Comparison of ENCODE assay signal across 21 cellular contexts in the genomic region with DNA sequence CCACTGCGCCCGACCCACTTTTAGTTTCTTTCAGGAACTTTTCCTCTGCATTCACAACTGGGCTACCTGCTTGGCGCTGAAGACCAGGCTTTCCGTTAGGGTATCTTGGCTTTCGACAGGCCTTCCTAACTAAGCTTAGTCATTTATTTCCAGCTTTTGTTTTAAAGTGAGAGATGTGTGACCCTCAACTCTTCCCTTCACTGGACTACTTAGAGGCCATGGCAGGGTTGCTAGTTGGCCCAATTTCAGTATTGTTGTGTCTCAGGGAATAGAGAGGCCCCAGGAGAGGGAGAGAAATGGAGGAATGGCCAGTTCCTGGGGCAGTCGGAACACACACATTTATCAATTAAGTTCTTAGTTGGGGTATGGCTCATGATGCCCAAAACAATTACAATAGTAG. TPM values are rescaled to one million over a fixed set of nuclear protein-coding genes. Genes with fewer than 3 reads are reported as not detected.
"Had no signal": no experiment of that assay in that cellular context is flagged by ENCODE, and none has a peak within 500 bp of the region (broad histone marks: within the 10 kb centered on the region; RNA-seq: fewer than 3 reads in every experiment).

No MANE protein-coding gene starts in this region.

- H3K4me1 ChIP-seq: parathyroid adenoma had no signal

- H3K36me3 ChIP-seq: lower lobe of right lung had no signal

- ATAC-seq: T-cell had no signal

- H3K27ac ChIP-seq: dorsolateral prefrontal cortex, lower lobe of right lung, parathyroid adenoma had no signal

- H3K4me3 ChIP-seq: dorsolateral prefrontal cortex, lower lobe of right lung, skin epidermis, tibial nerve had no signal

- H3K9me3 ChIP-seq: lower lobe of right lung had no signal

- H3K9ac ChIP-seq: parathyroid adenoma had no signal

- H3K27me3 ChIP-seq: brain microvascular endothelial cell, dorsolateral prefrontal cortex, tibial nerve had no signal

- H3K4me1 Mint-ChIP-seq: endodermal cell had no signal

- H3K27me3 Mint-ChIP-seq: activated CD4-positive, alpha-beta T cell treated with anti-CD3 and anti-CD28 coated beads, Interleukin-2, amount 10 ng/mL, durations not matched to agents 7 days and 5 days; activated naive CD8-positive, alpha-beta T cell treated with anti-CD3 and anti-CD28 coated beads, Interleukin-2, amount 10 ng/mL, durations not matched to agents 7 days and 5 days; T-cell had no signal

- DNase-seq: activated CD4-positive, alpha-beta T cell treated with anti-CD3 and anti-CD28 coated beads, Interleukin-2, amount 10 ng/mL, durations not matched to agents 7 days and 5 days; activated CD8-positive, alpha-beta memory T cell treated with anti-CD3 and anti-CD28 coated beads for 24 hours; activated naive CD4-positive, alpha-beta T cell; activated naive CD8-positive, alpha-beta T cell treated with anti-CD3 and anti-CD28 coated beads, Interleukin-2, amount 10 ng/mL, durations not matched to agents 7 days and 5 days; dorsolateral prefrontal cortex; endodermal cell; erythroblast; lower lobe of right lung; midbrain; retina; stimulated activated CD4-positive, alpha-beta T cell treated with anti-CD3 and anti-CD28 coated beads, Interleukin-15, amount 100 ng/mL, for 24 hours; stimulated activated CD4-positive, alpha-beta T cell treated with anti-CD3 and anti-CD28 coated beads, Interleukin-4, amount 100 ng/mL, for 24 hours; stimulated activated naive CD4-positive, alpha-beta T cell; substantia nigra; T-cell; T-helper 9 cell had no signal

- H3K27ac Mint-ChIP-seq: activated CD4-positive, alpha-beta T cell treated with anti-CD3 and anti-CD28 coated beads, Interleukin-2, amount 10 ng/mL, durations not matched to agents 7 days and 5 days; activated naive CD8-positive, alpha-beta T cell treated with anti-CD3 and anti-CD28 coated beads, Interleukin-2, amount 10 ng/mL, durations not matched to agents 7 days and 5 days; endodermal cell; T-cell had no signal

- H3K4me3 Mint-ChIP-seq: activated CD4-positive, alpha-beta T cell treated with anti-CD3 and anti-CD28 coated beads, Interleukin-2, amount 10 ng/mL, durations not matched to agents 7 days and 5 days; activated naive CD8-positive, alpha-beta T cell treated with anti-CD3 and anti-CD28 coated beads, Interleukin-2, amount 10 ng/mL, durations not matched to agents 7 days and 5 days; endodermal cell; T-cell had no signal

- H3K9me3 Mint-ChIP-seq: activated CD4-positive, alpha-beta T cell treated with anti-CD3 and anti-CD28 coated beads, Interleukin-2, amount 10 ng/mL, durations not matched to agents 7 days and 5 days; activated naive CD8-positive, alpha-beta T cell treated with anti-CD3 and anti-CD28 coated beads, Interleukin-2, amount 10 ng/mL, durations not matched to agents 7 days and 5 days had no signal

- H2AFZ ChIP-seq: parathyroid adenoma had no signal

RNA-seq across cellular contexts. Expression of gene CRIP1, which starts 56.6 kb away (rescaled TPM):
- total RNA-seq: SK-MEL-5 had no signal
